ENCODE assay signal across 8 cellular contexts in the genomic region with DNA sequence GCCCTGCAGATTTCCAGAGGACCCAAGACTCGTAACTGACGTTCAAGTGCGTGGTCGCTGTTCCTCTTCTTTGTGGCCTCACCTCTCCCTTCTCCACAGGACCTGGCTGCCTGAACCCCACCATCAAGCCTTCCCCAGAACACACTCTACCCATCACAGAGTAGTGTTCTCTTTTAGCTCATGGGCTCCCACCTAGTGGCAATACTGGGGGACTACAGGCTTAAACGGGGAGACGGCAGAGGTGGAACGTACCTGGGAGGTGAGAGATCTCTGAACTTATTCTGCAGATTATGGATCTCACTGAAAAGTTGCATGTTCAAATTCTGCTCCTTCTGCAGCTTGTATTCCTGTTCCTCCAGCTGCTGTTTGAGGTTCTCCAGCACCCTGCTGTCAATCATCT.
DNase-seq lines count a peak whose midpoint lies in the region; ATAC-seq, FAIRE-seq and TF ChIP-seq lines count a peak whose summit lies in the region.

No MANE protein-coding gene starts in this region.

- peaks cover 2 to 33% (median 15%) of the 10 kb centered on the region in 4 donors for H3K36me3 ChIP-seq in liver (ENCODE audit: control insufficient read depth in 4 of 4, insufficient read depth in 3 of 4, low read depth in 1 of 4, low read length in 3 of 4)

- no peaks in the 10 kb centered on the region for H3K4me1 ChIP-seq in liver (ENCODE audit: control insufficient read depth in 4 of 4, insufficient read depth in 4 of 4, low read length in 3 of 4)

- H3K36me3 Mint-ChIP-seq in activated CD8-positive, alpha-beta T cell treated with anti-CD3 and anti-CD28 coated beads for 36 hours (ENCODE audit: low read depth): peaks cover 49% of the 10 kb centered on the region

- peak; percentile 81 to 88 for TF ChIP-seq RAD21 in liver (IDR thresholded peaks at IDR 0.05)

- TF ChIP-seq CTCF in activated CD8-positive, alpha-beta T cell treated with anti-CD3 and anti-CD28 coated beads for 36 hours (IDR thresholded peaks at IDR 0.05): peak; percentile 54
- peak; percentile 64 for TF ChIP-seq CTCF in liver (IDR thresholded peaks at IDR 0.05; ENCODE audit: low read depth, low read length, missing input control)

- no peak overlapping the region for H3K27ac ChIP-seq in liver (ENCODE audit: low read depth in 1 of 2, low read length in 2 of 2)

- H3K4me3 ChIP-seq in liver (ENCODE audit: low read depth in 1 of 3, low read length in 3 of 3): no peak overlapping the region

- no peak overlapping the region for H3K9ac ChIP-seq in liver (ENCODE audit: low read depth in 1 of 2, low read length in 2 of 2)

- H3K27ac Mint-ChIP-seq in activated CD8-positive, alpha-beta T cell treated with anti-CD3 and anti-CD28 coated beads for 36 hours: no peak overlapping the region

- DNase-seq in activated CD4-positive, alpha-beta T cell treated with anti-CD3 and anti-CD28 coated beads for 48 hours: peak; percentile 36
- DNase-seq in activated CD4-positive, alpha-beta T cell treated with anti-CD3 and anti-CD28 coated beads, Interleukin-2, amount 50 U/mL, for 48 hours: no peak
- peak; percentile 27 for DNase-seq in HTR-8/SVneo (ENCODE audit: insufficient read length, low spot score)
- peak; percentile 25 for DNase-seq in activated CD8-positive, alpha-beta T cell treated with anti-CD3 and anti-CD28 coated beads for 36 hours
- no peak for DNase-seq in putamen (ENCODE audit: low spot score)

- no peaks in the 10 kb centered on the region for H3K27me3 ChIP-seq in liver (ENCODE audit: control insufficient read depth in 4 of 4, insufficient read depth in 4 of 4, low read length in 3 of 4)

- H3K9me3 Mint-ChIP-seq in activated CD8-positive, alpha-beta T cell treated with anti-CD3 and anti-CD28 coated beads for 36 hours: no peaks in the 10 kb centered on the region

- peak; percentile 77 for ATAC-seq in activated CD8-positive, alpha-beta T cell treated with anti-CD3 and anti-CD28 coated beads for 36 hours
- no peak for ATAC-seq in GM19351 (IDR thresholded peaks at IDR 0.05; ENCODE audit: unreplicated experiment)
- ATAC-seq in GM18873 (IDR thresholded peaks at IDR 0.05; ENCODE audit: low FRiP score, unreplicated experiment): no peak

- no peak overlapping the region for H3K4me3 Mint-ChIP-seq in activated CD8-positive, alpha-beta T cell treated with anti-CD3 and anti-CD28 coated beads for 36 hours

- POLR2A ChIA-PET in activated CD8-positive, alpha-beta T cell treated with anti-CD3 and anti-CD28 coated beads for 36 hours (lab: Charles Lee): no interaction called here

- H3K4me1 Mint-ChIP-seq in activated CD8-positive, alpha-beta T cell treated with anti-CD3 and anti-CD28 coated beads for 36 hours (ENCODE audit: low read depth): peaks cover 9% of the 10 kb centered on the region

- FAIRE-seq in HTR-8/SVneo (lab: Jason Lieb, UNC): no peak

- no peaks in the 10 kb centered on the region for H3K9me3 ChIP-seq in liver (ENCODE audit: control insufficient read depth in 4 of 4, low read length in 3 of 4)

- intact Hi-C loops in activated CD8-positive, alpha-beta T cell treated with anti-CD3 and anti-CD28 coated beads for 36 hours (cut with micrococcal nuclease): no loop called here

- CTCF ChIA-PET in activated CD8-positive, alpha-beta T cell treated with anti-CD3 and anti-CD28 coated beads for 36 hours (lab: Charles Lee): interaction anchor here (0.9 to 2.4 kb wide), 4 partner anchors 9 to 43 kb away, joined by 3 to 9 read pairs (median 5); no protein-coding TSS in a partner anchor

- WGBS in liver: 77% methylated on average over 7 of the region's 7 CpGs

- H3K27me3 Mint-ChIP-seq in activated CD8-positive, alpha-beta T cell treated with anti-CD3 and anti-CD28 coated beads for 36 hours: no peaks in the 10 kb centered on the region

TF ChIP-seq in liver, 16 proteins besides CTCF, POLR2A, EP300 and RAD21:
- TF ChIP-seq TAF1 (conservative IDR thresholded peaks at IDR 0.05) (no peak), HNF4A (conservative IDR thresholded peaks at IDR 0.05) (no peak), NR2F2 (IDR thresholded peaks at IDR 0.05) (no peak), GABPA (IDR thresholded peaks at IDR 0.05 in 1 of 2, conservative IDR thresholded peaks at IDR 0.05 in 1 of 2) (no peak), FOXA2 (IDR thresholded peaks at IDR 0.05) (no peak), JUND (IDR thresholded peaks at IDR 0.05) (no peak), HNF4G (IDR thresholded peaks at IDR 0.05) (no peak), RXRA (IDR thresholded peaks at IDR 0.05) (no peak), FOXA1 (IDR thresholded peaks at IDR 0.05) (no peak), EGR1 (IDR thresholded peaks at IDR 0.05; ENCODE audit: low read depth in 2 of 2) (no peak), YY1 (IDR thresholded peaks at IDR 0.05) (no peak), SP1 (IDR thresholded peaks at IDR 0.05) (no peak)
- TF ChIP-seq, protein P1, sequence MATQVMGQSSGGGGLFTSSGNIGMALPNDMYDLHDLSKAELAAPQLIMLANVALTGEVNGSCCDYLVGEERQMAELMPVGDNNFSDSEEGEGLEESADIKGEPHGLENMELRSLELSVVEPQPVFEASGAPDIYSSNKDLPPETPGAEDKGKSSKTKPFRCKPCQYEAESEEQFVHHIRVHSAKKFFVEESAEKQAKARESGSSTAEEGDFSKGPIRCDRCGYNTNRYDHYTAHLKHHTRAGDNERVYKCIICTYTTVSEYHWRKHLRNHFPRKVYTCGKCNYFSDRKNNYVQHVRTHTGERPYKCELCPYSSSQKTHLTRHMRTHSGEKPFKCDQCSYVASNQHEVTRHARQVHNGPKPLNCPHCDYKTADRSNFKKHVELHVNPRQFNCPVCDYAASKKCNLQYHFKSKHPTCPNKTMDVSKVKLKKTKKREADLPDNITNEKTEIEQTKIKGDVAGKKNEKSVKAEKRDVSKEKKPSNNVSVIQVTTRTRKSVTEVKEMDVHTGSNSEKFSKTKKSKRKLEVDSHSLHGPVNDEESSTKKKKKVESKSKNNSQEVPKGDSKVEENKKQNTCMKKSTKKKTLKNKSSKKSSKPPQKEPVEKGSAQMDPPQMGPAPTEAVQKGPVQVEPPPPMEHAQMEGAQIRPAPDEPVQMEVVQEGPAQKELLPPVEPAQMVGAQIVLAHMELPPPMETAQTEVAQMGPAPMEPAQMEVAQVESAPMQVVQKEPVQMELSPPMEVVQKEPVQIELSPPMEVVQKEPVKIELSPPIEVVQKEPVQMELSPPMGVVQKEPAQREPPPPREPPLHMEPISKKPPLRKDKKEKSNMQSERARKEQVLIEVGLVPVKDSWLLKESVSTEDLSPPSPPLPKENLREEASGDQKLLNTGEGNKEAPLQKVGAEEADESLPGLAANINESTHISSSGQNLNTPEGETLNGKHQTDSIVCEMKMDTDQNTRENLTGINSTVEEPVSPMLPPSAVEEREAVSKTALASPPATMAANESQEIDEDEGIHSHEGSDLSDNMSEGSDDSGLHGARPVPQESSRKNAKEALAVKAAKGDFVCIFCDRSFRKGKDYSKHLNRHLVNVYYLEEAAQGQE (IDR thresholded peaks at IDR 0.05): no peak
- TF ChIP-seq, protein P2, sequence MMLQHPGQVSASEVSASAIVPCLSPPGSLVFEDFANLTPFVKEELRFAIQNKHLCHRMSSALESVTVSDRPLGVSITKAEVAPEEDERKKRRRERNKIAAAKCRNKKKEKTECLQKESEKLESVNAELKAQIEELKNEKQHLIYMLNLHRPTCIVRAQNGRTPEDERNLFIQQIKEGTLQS (IDR thresholded peaks at IDR 0.05): no peak
- TF ChIP-seq, protein P3, sequence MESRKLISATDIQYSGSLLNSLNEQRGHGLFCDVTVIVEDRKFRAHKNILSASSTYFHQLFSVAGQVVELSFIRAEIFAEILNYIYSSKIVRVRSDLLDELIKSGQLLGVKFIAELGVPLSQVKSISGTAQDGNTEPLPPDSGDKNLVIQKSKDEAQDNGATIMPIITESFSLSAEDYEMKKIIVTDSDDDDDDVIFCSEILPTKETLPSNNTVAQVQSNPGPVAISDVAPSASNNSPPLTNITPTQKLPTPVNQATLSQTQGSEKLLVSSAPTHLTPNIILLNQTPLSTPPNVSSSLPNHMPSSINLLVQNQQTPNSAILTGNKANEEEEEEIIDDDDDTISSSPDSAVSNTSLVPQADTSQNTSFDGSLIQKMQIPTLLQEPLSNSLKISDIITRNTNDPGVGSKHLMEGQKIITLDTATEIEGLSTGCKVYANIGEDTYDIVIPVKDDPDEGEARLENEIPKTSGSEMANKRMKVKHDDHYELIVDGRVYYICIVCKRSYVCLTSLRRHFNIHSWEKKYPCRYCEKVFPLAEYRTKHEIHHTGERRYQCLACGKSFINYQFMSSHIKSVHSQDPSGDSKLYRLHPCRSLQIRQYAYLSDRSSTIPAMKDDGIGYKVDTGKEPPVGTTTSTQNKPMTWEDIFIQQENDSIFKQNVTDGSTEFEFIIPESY (IDR thresholded peaks at IDR 0.05): no peak
- TF ChIP-seq, protein P4, sequence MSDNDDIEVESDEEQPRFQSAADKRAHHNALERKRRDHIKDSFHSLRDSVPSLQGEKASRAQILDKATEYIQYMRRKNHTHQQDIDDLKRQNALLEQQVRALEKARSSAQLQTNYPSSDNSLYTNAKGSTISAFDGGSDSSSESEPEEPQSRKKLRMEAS (IDR thresholded peaks at IDR 0.05): no peak

Comparison
In these comparisons a context has a peak if more than half of its experiments do, and no peak if none do; other contexts are left out.
1. DNase-seq: peak in activated CD4-positive, alpha-beta T cell treated with anti-CD3 and anti-CD28 coated beads for 48 hours (single experiment), HTR-8/SVneo (single experiment) and activated CD8-positive, alpha-beta T cell treated with anti-CD3 and anti-CD28 coated beads for 36 hours (single experiment); none in activated CD4-positive, alpha-beta T cell treated with anti-CD3 and anti-CD28 coated beads, Interleukin-2, amount 50 U/mL, for 48 hours (0 of 2) and putamen (single experiment).